ENCODE assay signal across 1 cellular context in genomic region chr4:31111794-31112193, GRCh38.
TF ChIP-seq lines count a peak whose summit lies in the region.

No MANE protein-coding gene starts in this region.

TF ChIP-seq in K562, 482 proteins besides CTCF, POLR2A, EP300 and RAD21 (continued from another document):
- TF ChIP-seq ZBTB40 (IDR thresholded peaks at IDR 0.05), result no peak
- no peak for TF ChIP-seq ZBTB40 (CRISPR knock-in tag; IDR thresholded peaks at IDR 0.05)
- no peak for TF ChIP-seq XRCC5 (IDR thresholded peaks at IDR 0.05; ENCODE audit: low read depth, low read length)
- no peak for TF ChIP-seq ZBTB12 (CRISPR knock-in tag; IDR thresholded peaks at IDR 0.05)
- no peak for TF ChIP-seq ARID3A (IDR thresholded peaks at IDR 0.05; ENCODE audit: borderline replicate concordance, low read depth, low read length)
- no peak for TF ChIP-seq ZKSCAN8 (CRISPR knock-in tag; IDR thresholded peaks at IDR 0.05)
- no peak for TF ChIP-seq ZNF584 (CRISPR knock-in tag; IDR thresholded peaks at IDR 0.05; ENCODE audit: low read depth)
- TF ChIP-seq DPF2 (IDR thresholded peaks at IDR 0.05), result no peak
- TF ChIP-seq KAT7 (CRISPR knock-in tag; IDR thresholded peaks at IDR 0.05; ENCODE audit: borderline replicate concordance), result no peak
- TF ChIP-seq UBTF (IDR thresholded peaks at IDR 0.05; ENCODE audit: borderline replicate concordance in 1 of 2, low read depth in 2 of 2, low read length in 2 of 2), result no peak
- TF ChIP-seq ZNF175 (CRISPR knock-in tag; IDR thresholded peaks at IDR 0.05; ENCODE audit: low read depth), result no peak
